ENCODE assay signal across 1 cellular context in genomic region chr21:42300045-42300583, GRCh38.
TF ChIP-seq lines count a peak whose summit lies in the region.

No MANE protein-coding gene starts in this region.

TF ChIP-seq in HepG2, 621 proteins besides CTCF, POLR2A, EP300 and RAD21:
- TF ChIP-seq MNT (IDR thresholded peaks at IDR 0.05): peak; percentile 89
- no peak for TF ChIP-seq ZNF441 (CRISPR knock-in tag; IDR thresholded peaks at IDR 0.05; ENCODE audit: borderline replicate concordance)
TF ChIP-seq in HepG2: peak in this region for 1.
